Comparison of ENCODE assay signal across 27 cellular contexts in genomic region chr3:66367979-66368378, GRCh38.
"Had no signal": no experiment of that assay in that cellular context is flagged by ENCODE, and none has a peak within 500 bp of the region (broad histone marks: within the 10 kb centered on the region; RNA-seq: fewer than 3 reads in every experiment).

No MANE protein-coding gene starts in this region.

- H3K27ac ChIP-seq: breast epithelium, colonic mucosa, lower lobe of right lung, neutrophil, ovary, testis, transverse colon, WERI-Rb-1 had no signal

- H3K4me3 ChIP-seq: breast epithelium, colonic mucosa, lower lobe of right lung, ovary, testis, transverse colon had no signal

- H3K4me1 ChIP-seq: breast epithelium, colonic mucosa, lower lobe of right lung, testis, transverse colon had no signal

- H3K9me3 ChIP-seq: breast epithelium, colonic mucosa, lower lobe of right lung, neutrophil, ovary, testis, transverse colon had no signal

- H3K27me3 ChIP-seq: breast epithelium, colonic mucosa, neutrophil, ovary, testis, transverse colon had no signal

- H3K4me1 Mint-ChIP-seq: activated CD4-positive, alpha-beta T cell treated with anti-CD3 and anti-CD28 coated beads, Interleukin-2, amount 10 ng/mL, durations not matched to agents 24 days and 14 days had no signal

- H3K36me3 ChIP-seq: breast epithelium, colonic mucosa, neutrophil, ovary, transverse colon, WERI-Rb-1 had no signal

- H3K27ac Mint-ChIP-seq: activated CD4-positive, alpha-beta memory T cell treated with anti-CD3 and anti-CD28 coated beads for 36 hours; activated CD4-positive, alpha-beta T cell treated with anti-CD3 and anti-CD28 coated beads, Interleukin-2, amount 10 ng/mL, durations not matched to agents 24 days and 14 days; activated naive CD4-positive, alpha-beta T cell treated with anti-CD3 and anti-CD28 coated beads, Interleukin-2, amount 50 U/mL, for 24 hours; activated T-helper 17 cell treated with anti-CD3 and anti-CD28 coated beads, Interleukin-2, amount 50 U/mL, for 72 hours; nephron progenitor cell; progenitor cell of endocrine pancreas; T-helper 1 cell treated with Interleukin-12 subunit alpha and Interleukin-12 subunit beta and Interleukin-4 antibody, amounts not matched to agents 30 μg/mL and 1 μg/mL, for 36 hours had no signal

- DNase-seq: activated CD4-positive, alpha-beta memory T cell treated with anti-CD3 and anti-CD28 coated beads for 36 hours; activated CD4-positive, alpha-beta T cell treated with anti-CD3 and anti-CD28 coated beads, Interleukin-2, amount 10 ng/mL, durations not matched to agents 24 days and 14 days; activated CD8-positive, alpha-beta memory T cell treated with anti-CD3 and anti-CD28 coated beads, Interleukin-2, amount 50 U/mL, for 4 hours; activated gamma-delta T cell treated with Interleukin-2 at 50 U/mL for 16 hours; activated T-cell treated with anti-CD3 and anti-CD28 coated beads, Interleukin-2, amount 50 U/mL, for 24 hours; colonic mucosa; effector CD8-positive, alpha-beta T cell; hypothalamus; lower lobe of right lung; mesendoderm; nephron progenitor cell; ovary; stimulated activated CD4-positive, alpha-beta T cell treated with anti-CD3 and anti-CD28 coated beads, Interleukin-2, amount 100 ng/mL, for 48 hours; stimulated activated naive CD8-positive, alpha-beta T cell treated with anti-CD3 and anti-CD28 coated beads, Interleukin-15, Interleukin-2, amounts not matched to agents 100 U/mL and 50 U/mL, for 24 hours; SW 1271; T1000; testis; transverse colon; WERI-Rb-1 had no signal

- H3K4me3 Mint-ChIP-seq: activated CD4-positive, alpha-beta memory T cell treated with anti-CD3 and anti-CD28 coated beads for 36 hours; activated CD4-positive, alpha-beta T cell treated with anti-CD3 and anti-CD28 coated beads, Interleukin-2, amount 10 ng/mL, durations not matched to agents 24 days and 14 days; activated naive CD4-positive, alpha-beta T cell treated with anti-CD3 and anti-CD28 coated beads, Interleukin-2, amount 50 U/mL, for 24 hours; activated T-cell treated with anti-CD3 and anti-CD28 coated beads, Interleukin-2, amount 50 U/mL, for 24 hours; activated T-helper 17 cell treated with anti-CD3 and anti-CD28 coated beads, Interleukin-2, amount 50 U/mL, for 72 hours; nephron progenitor cell; T-helper 1 cell treated with Interleukin-12 subunit alpha and Interleukin-12 subunit beta and Interleukin-4 antibody, amounts not matched to agents 30 μg/mL and 1 μg/mL, for 36 hours had no signal

- ATAC-seq: activated CD4-positive, CD25-positive, alpha-beta regulatory T cell treated with anti-CD3 and anti-CD28 coated beads, Interleukin-2, amount 50 U/mL, for 24 hours; activated T-helper 17 cell treated with anti-CD3 and anti-CD28 coated beads, Interleukin-2, amount 50 U/mL, for 72 hours; left lobe of liver; lower lobe of right lung; stimulated activated naive CD8-positive, alpha-beta T cell treated with anti-CD3 and anti-CD28 coated beads, Interleukin-15, Interleukin-2, amounts not matched to agents 100 U/mL and 50 U/mL, for 24 hours had no signal

- H3K27me3 Mint-ChIP-seq: activated CD4-positive, alpha-beta memory T cell treated with anti-CD3 and anti-CD28 coated beads for 36 hours; activated CD4-positive, alpha-beta T cell treated with anti-CD3 and anti-CD28 coated beads, Interleukin-2, amount 10 ng/mL, durations not matched to agents 24 days and 14 days; activated naive CD4-positive, alpha-beta T cell treated with anti-CD3 and anti-CD28 coated beads, Interleukin-2, amount 50 U/mL, for 24 hours; activated T-cell treated with anti-CD3 and anti-CD28 coated beads, Interleukin-2, amount 50 U/mL, for 24 hours; activated T-helper 17 cell treated with anti-CD3 and anti-CD28 coated beads, Interleukin-2, amount 50 U/mL, for 72 hours; progenitor cell of endocrine pancreas had no signal

- H3K9me3 Mint-ChIP-seq: activated CD4-positive, alpha-beta memory T cell treated with anti-CD3 and anti-CD28 coated beads for 36 hours; activated CD4-positive, alpha-beta T cell treated with anti-CD3 and anti-CD28 coated beads, Interleukin-2, amount 10 ng/mL, durations not matched to agents 24 days and 14 days; activated naive CD4-positive, alpha-beta T cell treated with anti-CD3 and anti-CD28 coated beads, Interleukin-2, amount 50 U/mL, for 24 hours; activated T-cell treated with anti-CD3 and anti-CD28 coated beads, Interleukin-2, amount 50 U/mL, for 24 hours; activated T-helper 17 cell treated with anti-CD3 and anti-CD28 coated beads, Interleukin-2, amount 50 U/mL, for 72 hours; nephron progenitor cell; T-helper 1 cell treated with Interleukin-12 subunit alpha and Interleukin-12 subunit beta and Interleukin-4 antibody, amounts not matched to agents 30 μg/mL and 1 μg/mL, for 36 hours had no signal
